23 cellular contexts compared by ENCODE assay signal in the genomic region with DNA sequence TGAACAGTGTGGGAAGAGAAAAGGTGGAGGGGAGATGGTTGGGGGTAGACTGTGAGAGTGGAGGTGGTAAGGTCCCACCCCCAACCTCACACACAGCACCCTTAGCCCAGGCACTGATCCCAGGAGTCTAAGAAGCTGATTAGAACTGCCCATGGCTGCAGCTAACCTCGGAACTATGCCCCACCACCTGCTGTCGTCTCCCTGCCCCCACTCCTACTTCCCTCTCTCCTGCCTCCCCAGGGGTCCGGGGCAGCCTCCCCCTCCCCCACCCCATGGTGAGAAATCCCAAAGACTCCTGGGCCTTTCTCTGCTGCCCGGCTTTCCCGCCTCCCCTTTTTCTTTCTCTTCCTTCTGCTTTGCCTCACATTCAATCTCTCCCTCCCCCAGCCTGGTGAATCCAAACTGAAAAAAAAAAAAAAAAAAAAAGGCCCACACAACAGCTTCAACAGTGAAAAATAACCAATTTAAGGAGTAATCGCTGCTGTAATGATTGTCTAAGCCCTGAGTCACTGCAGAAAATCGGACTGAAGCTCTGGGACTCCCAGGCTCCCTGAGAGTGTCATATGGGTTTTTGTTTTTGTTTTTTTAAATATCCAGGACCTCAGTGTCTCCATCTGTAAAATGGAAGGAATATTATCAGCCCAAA. TPM values are rescaled to one million over a fixed set of nuclear protein-coding genes. Genes with fewer than 3 reads are reported as not detected.
DNase-seq lines count a peak whose midpoint lies in the region; ATAC-seq and TF ChIP-seq lines count a peak whose summit lies in the region.
"Had no signal": no experiment of that assay in that cellular context is flagged by ENCODE, and none has a peak within 500 bp of the region (broad histone marks: within the 10 kb centered on the region; RNA-seq: fewer than 3 reads in every experiment).

No MANE protein-coding gene starts in this region.

- H4K20me1 ChIP-seq in BLaER1 treated with 17β-estradiol and CSF1 and Interleukin-3, amounts not matched to agents 10 nM and 100 nM: no peaks in the 10 kb centered on the region

- H3K4ac ChIP-seq in mesenchymal stem cell (ENCODE audit: low read depth in 1 of 2, low read length in 2 of 2): no peak overlapping the region

- H3K79me1 ChIP-seq in mesenchymal stem cell (replicated peaks; ENCODE audit: low read length, poor library complexity, severe bottlenecking): no peaks in the 10 kb centered on the region

- TF ChIP-seq CTCF in WERI-Rb-1 (IDR thresholded peaks at IDR 0.05; ENCODE audit: low read depth, low read length) (no peak), tibial artery (IDR thresholded peaks at IDR 0.05) (no peak)

- H2BK5ac ChIP-seq in mesenchymal stem cell (ENCODE audit: low read depth, low read length, poor library complexity, severe bottlenecking): no peak overlapping the region

- peak overlapping the region in 6 of 11 experiments; percentile 8 to 50 (median 40); a peak in 6 of 22 replicates for H3K9ac ChIP-seq in BLaER1 treated with 17β-estradiol and CSF1 and Interleukin-3, amounts not matched to agents 10 nM and 100 nM
- H3K9ac ChIP-seq in HUES6 (ENCODE audit: low read length) (peak overlapping the region; percentile 31), mesenchymal stem cell (ENCODE audit: low read length) (no peak overlapping the region)
- H3K9ac ChIP-seq: parathyroid adenoma had no signal

- H2AK5ac ChIP-seq in mesenchymal stem cell (ENCODE audit: low read length, severe bottlenecking): no peak overlapping the region

- DNase-seq in WERI-Rb-1: peak; percentile 97
- no peak for DNase-seq in mesenchymal stem cell
- no peak for DNase-seq in tibial artery
- DNase-seq in DMS79 treated with DMSO at 0.1 percent for 48 hours (lab: John Stamatoyannopoulos, UW): no peak
- DNase-seq in SK-N-DZ (ENCODE audit: low spot score): no peak
- DNase-seq: activated B cell treated with CpG ODN at 0.5 μM for 24 hours; activated CD4-positive, alpha-beta T cell treated with anti-CD3 and anti-CD28 coated beads, Interleukin-2, amount 50 U/mL, for 48 hours; effector memory CD4-positive, alpha-beta T cell; KBM-7; left colon; midbrain; natural killer cell; NCI-H1092; NCI-H2081 treated with DMSO at 0.1 percent for 48 hours; NCI-H510A treated with DMSO at 0.1 percent for 48 hours; trophoblast cell had no signal

- H4K91ac ChIP-seq in mesenchymal stem cell (ENCODE audit: low read length): no peak overlapping the region

- peaks cover 50 to 97% (median 88%) of the 10 kb centered on the region in 10 experiments for H3K4me1 ChIP-seq in BLaER1 treated with 17β-estradiol and CSF1 and Interleukin-3, amounts not matched to agents 10 nM and 100 nM
- H3K4me1 ChIP-seq in HUES6 (ENCODE audit: control insufficient read depth, insufficient read depth, low read length): peaks cover 78% of the 10 kb centered on the region
- H3K4me1 ChIP-seq in mesenchymal stem cell (ENCODE audit: control insufficient read depth, insufficient read depth, low read depth, low read length): peaks cover 22% of the 10 kb centered on the region
- H3K4me1 ChIP-seq in tibial artery: no peaks in the 10 kb centered on the region
- H3K4me1 ChIP-seq: parathyroid adenoma, right lobe of liver had no signal

- intact Hi-C loops in tibial artery (cut with DNase I; ENCODE audit: low total_unique reads): no loop called here

- no peak overlapping the region for H3K23ac ChIP-seq in mesenchymal stem cell (ENCODE audit: low read length in 2 of 2)

- H3K27ac ChIP-seq in BLaER1 treated with 17β-estradiol and CSF1 and Interleukin-3, amounts not matched to agents 10 nM and 100 nM: peak overlapping the region in 8 of 11 experiments; percentile 23 to 99 (median 58); a peak in 16 of 22 replicates
- peak overlapping the region; percentile 45; the same call in 1 of the 2 replicates for H3K27ac ChIP-seq in HUES6 (ENCODE audit: low read depth, low read length)
- H3K27ac ChIP-seq in WERI-Rb-1: peak overlapping the region; percentile 94
- no peak overlapping the region for H3K27ac ChIP-seq in mesenchymal stem cell (ENCODE audit: low read length, poor library complexity, severe bottlenecking)
- H3K27ac ChIP-seq in tibial artery: no peak overlapping the region
- H3K27ac ChIP-seq: C4-2B, esophagus muscularis mucosa, parathyroid adenoma, right lobe of liver had no signal

- no peak overlapping the region for H2BK12ac ChIP-seq in mesenchymal stem cell (ENCODE audit: low read length in 2 of 2)

- H4K8ac ChIP-seq in mesenchymal stem cell (ENCODE audit: low read length): peak overlapping the region; percentile 61

- no peaks in the 10 kb centered on the region for H3K36me3 ChIP-seq in BLaER1 treated with 17β-estradiol and CSF1 and Interleukin-3, amounts not matched to agents 10 nM and 100 nM
- H3K36me3 ChIP-seq in HUES6 (ENCODE audit: control insufficient read depth, insufficient read depth, low read length): no peaks in the 10 kb centered on the region
- no peaks in the 10 kb centered on the region; the same call in 1 of the 2 replicates for H3K36me3 ChIP-seq in WERI-Rb-1
- no peaks in the 10 kb centered on the region for H3K36me3 ChIP-seq in mesenchymal stem cell (ENCODE audit: control insufficient read depth in 1 of 2, insufficient read depth in 2 of 2, low read depth in 1 of 2, low read length in 2 of 2)
- H3K36me3 ChIP-seq in tibial artery: no peaks in the 10 kb centered on the region
- H3K36me3 ChIP-seq: esophagus muscularis mucosa, right lobe of liver had no signal

- no peak overlapping the region for H3K4me3 ChIP-seq in BLaER1 treated with 17β-estradiol and CSF1 and Interleukin-3, amounts not matched to agents 10 nM and 100 nM
- H3K4me3 ChIP-seq in HUES6 (ENCODE audit: low read depth, low read length) (peak overlapping the region; percentile 33; the same call in 1 of the 2 replicates), WERI-Rb-1 (ENCODE audit: low read depth, low read length) (no peak overlapping the region; the same call in 1 of the 2 replicates), mesenchymal stem cell (ENCODE audit: insufficient read depth in 1 of 2, low read depth in 1 of 2, low read length in 2 of 2) (no peak overlapping the region), tibial artery (no peak overlapping the region)
- H3K4me3 ChIP-seq: esophagus muscularis mucosa, right lobe of liver had no signal

- H3K27me3 ChIP-seq in BLaER1 treated with 17β-estradiol and CSF1 and Interleukin-3, amounts not matched to agents 10 nM and 100 nM: no peaks in the 10 kb centered on the region
- H3K27me3 ChIP-seq in HUES6 (ENCODE audit: control insufficient read depth, insufficient read depth, low read length) (no peaks in the 10 kb centered on the region), WERI-Rb-1 (ENCODE audit: insufficient read depth, low read depth, severe bottlenecking) (no peaks in the 10 kb centered on the region), mesenchymal stem cell (ENCODE audit: control insufficient read depth in 1 of 2, insufficient read depth in 1 of 2, low read length in 2 of 2) (peaks cover 3 to 23% of the 10 kb centered on the region in 2 experiments), tibial artery (peaks cover 0 to 21% of the 10 kb centered on the region in 2 donors)
- H3K27me3 ChIP-seq: esophagus muscularis mucosa, right lobe of liver had no signal

- no peaks in the 10 kb centered on the region for H3K9me3 ChIP-seq in BLaER1 treated with 17β-estradiol and CSF1 and Interleukin-3, amounts not matched to agents 10 nM and 100 nM (replicated peaks in 1 of 11)
- H3K9me3 ChIP-seq in HUES6 (ENCODE audit: control insufficient read depth, insufficient read depth, low read depth, low read length) (no peaks in the 10 kb centered on the region), WERI-Rb-1 (ENCODE audit: severe bottlenecking) (no peaks in the 10 kb centered on the region), mesenchymal stem cell (ENCODE audit: control insufficient read depth, low read length) (no peaks in the 10 kb centered on the region), tibial artery (no peaks in the 10 kb centered on the region)
- H3K9me3 ChIP-seq: esophagus muscularis mucosa, right lobe of liver had no signal

- WGBS in mesenchymal stem cell: 27% methylated on average over 7 of the region's 7 CpGs

- H3K14ac ChIP-seq in mesenchymal stem cell (ENCODE audit: low read length in 2 of 2): no peak overlapping the region

- H2AFZ ChIP-seq in mesenchymal stem cell (ENCODE audit: low read depth, low read length): no peak overlapping the region
- H2AFZ ChIP-seq: parathyroid adenoma had no signal

- H3K18ac ChIP-seq in mesenchymal stem cell (ENCODE audit: low read depth in 1 of 2, low read length in 2 of 2): peak overlapping the region in 1 of 2 experiments; percentile 61

- H2BK120ac ChIP-seq in mesenchymal stem cell (ENCODE audit: low read depth, low read length): no peak overlapping the region

- no peak for ATAC-seq in GM19395 (IDR thresholded peaks at IDR 0.05; ENCODE audit: unreplicated experiment)
- ATAC-seq: left colon, natural killer cell, right lobe of liver had no signal

- no peak overlapping the region for H2BK15ac ChIP-seq in mesenchymal stem cell (ENCODE audit: low read depth, poor library complexity, severe bottlenecking)

- peak overlapping the region; percentile 58 to 98 (median 83) for H3K4me2 ChIP-seq in BLaER1 treated with 17β-estradiol and CSF1 and Interleukin-3, amounts not matched to agents 10 nM and 100 nM
- peak overlapping the region; percentile 29 for H3K4me2 ChIP-seq in mesenchymal stem cell (ENCODE audit: low read length, poor library complexity, severe bottlenecking)

RNA-seq across cellular contexts. Expression of a gene that starts 9.6 kb away (rescaled TPM):
- polyA plus RNA-seq in mesenchymal stem cell (2013, experiment 1 of 2): 235 TPM
- polyA plus RNA-seq in mesenchymal stem cell (2013, experiment 2 of 2): 235 TPM
- polyA plus RNA-seq in SK-N-DZ (2014; cell fraction: cytosol; rRNA removed): 16.0 and 23.6 TPM in 2 replicates
- polyA plus RNA-seq in SK-N-DZ (2014; cell fraction: nucleus; rRNA removed): 26.8 and 36.3 TPM in 2 replicates

Comparison
In these comparisons a context has a peak if more than half of its experiments do, and no peak if none do; other contexts are left out.
1. H3K27ac ChIP-seq: peak in BLaER1 treated with 17β-estradiol and CSF1 and Interleukin-3, amounts not matched to agents 10 nM and 100 nM (8 of 11), HUES6 (single experiment) and WERI-Rb-1 (single experiment); none in mesenchymal stem cell (single experiment) and tibial artery (0 of 2).